Comparison of ENCODE assay signal across 11 cellular contexts in the genomic region with DNA sequence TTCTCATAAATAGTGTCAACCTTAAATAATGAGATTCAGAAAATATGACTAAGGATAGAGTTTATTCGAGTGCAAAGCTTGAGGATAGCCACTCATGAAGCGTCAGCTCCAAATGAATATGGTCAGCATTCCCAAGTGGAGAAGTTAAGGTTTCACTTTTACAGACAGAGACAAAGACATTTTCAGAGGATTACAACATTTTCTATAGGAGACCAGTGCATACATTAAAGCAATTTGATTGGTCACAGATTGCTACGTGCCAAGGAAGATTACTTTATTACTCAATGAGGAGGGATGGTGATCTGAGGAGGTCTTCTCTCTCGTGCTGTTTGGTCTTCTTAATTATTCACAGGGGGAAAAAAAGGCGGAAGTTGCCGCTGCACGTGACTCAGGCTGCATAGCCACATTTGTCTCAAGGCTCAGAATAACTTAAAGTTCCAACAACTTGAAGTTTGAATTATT.
DNase-seq lines count a peak whose midpoint lies in the region; ATAC-seq and TF ChIP-seq lines count a peak whose summit lies in the region.
"Had no signal": no experiment of that assay in that cellular context is flagged by ENCODE, and none has a peak within 500 bp of the region (broad histone marks: within the 10 kb centered on the region; RNA-seq: fewer than 3 reads in every experiment).

No MANE protein-coding gene starts in this region.

- TF ChIP-seq CTCF in mammary epithelial cell (conservative IDR thresholded peaks at IDR 0.05 in 1 of 2, IDR thresholded peaks at IDR 0.05 in 1 of 2; ENCODE audit: extremely low read depth in 1 of 2, insufficient read depth in 1 of 2, low read depth in 1 of 2, low read length in 2 of 2) = no peak
- no peak for TF ChIP-seq CTCF in CD8-positive, alpha-beta T cell (IDR thresholded peaks at IDR 0.05)

- no peaks in the 10 kb centered on the region for H3K9me3 ChIP-seq in mammary epithelial cell (replicated peaks; ENCODE audit: insufficient read depth, low read length)
- H3K9me3 ChIP-seq in muscle layer of duodenum (ENCODE audit: control insufficient read depth in 1 of 2, low read length in 2 of 2) = no peaks in the 10 kb centered on the region
- H3K9me3 ChIP-seq in CD8-positive, alpha-beta T cell (ENCODE audit: low read length) = no peaks in the 10 kb centered on the region

- H3K4me1 Mint-ChIP-seq in activated CD4-positive, alpha-beta memory T cell treated with anti-CD3 and anti-CD28 coated beads, Interleukin-2, amount 10 ng/mL, durations not matched to agents 7 days and 5 days = no peaks in the 10 kb centered on the region
- peaks cover 1% of the 10 kb centered on the region for H3K4me1 Mint-ChIP-seq in CD8-positive, alpha-beta T cell (ENCODE audit: low read depth)
- H3K4me1 Mint-ChIP-seq in activated CD8-positive, alpha-beta T cell treated with anti-CD3 and anti-CD28 coated beads, Interleukin-2, amount 10 ng/mL, durations not matched to agents 7 days and 5 days (ENCODE audit: low read depth) = no peaks in the 10 kb centered on the region

- H3K4me2 ChIP-seq in mammary epithelial cell (ENCODE audit: insufficient read depth, low read depth, low read length) = peak overlapping the region; percentile 47

- peak overlapping the region; percentile 66 for H2AFZ ChIP-seq in ACC112 (ENCODE audit: low read length, unreplicated experiment)
- H2AFZ ChIP-seq in mammary epithelial cell (ENCODE audit: low read depth, low read length) = peak overlapping the region; percentile 56
- H2AFZ ChIP-seq: parathyroid adenoma had no signal

- H3K27ac Mint-ChIP-seq in activated CD4-positive, alpha-beta memory T cell treated with anti-CD3 and anti-CD28 coated beads, Interleukin-2, amount 10 ng/mL, durations not matched to agents 7 days and 5 days = no peak overlapping the region
- H3K27ac Mint-ChIP-seq in CD8-positive, alpha-beta T cell = no peak overlapping the region
- no peak overlapping the region for H3K27ac Mint-ChIP-seq in activated CD8-positive, alpha-beta T cell treated with anti-CD3 and anti-CD28 coated beads, Interleukin-2, amount 10 ng/mL, durations not matched to agents 7 days and 5 days
- H3K27ac Mint-ChIP-seq: CD4-positive, CD25-positive, alpha-beta regulatory T cell had no signal

- peak; percentile 84 for DNase-seq in M059J (ENCODE audit: low read depth)
- peak; percentile 28 for DNase-seq in mammary epithelial cell
- no peak for DNase-seq in activated CD4-positive, alpha-beta memory T cell treated with anti-CD3 and anti-CD28 coated beads, Interleukin-2, amount 10 ng/mL, durations not matched to agents 7 days and 5 days
- DNase-seq in CD8-positive, alpha-beta T cell = no peak
- no peak for DNase-seq in cerebellar nuclear complex (lab: John Stamatoyannopoulos, UW)
- DNase-seq in activated CD8-positive, alpha-beta T cell treated with anti-CD3 and anti-CD28 coated beads, Interleukin-2, amount 10 ng/mL, durations not matched to agents 7 days and 5 days = no peak
- DNase-seq: CD4-positive, CD25-positive, alpha-beta regulatory T cell; NCI-H526 had no signal

- intact Hi-C loops in mammary epithelial cell (cut with micrococcal nuclease) = no loop called here
- intact Hi-C loops in CD8-positive, alpha-beta T cell (cut with DNase I, micrococcal nuclease) = no loop called here

- 52% methylated on average over 7 of the region's 7 CpGs for WGBS in mammary epithelial cell (ENCODE audit: low coverage, missing lambda C conversion rate)

- in situ Hi-C loops in mammary epithelial cell (cut with MboI; ENCODE audit: low sequenced_read_pairs in 2 of 2) = loop anchor here in 1 of 2 donors (25.0 kb wide), 1 partner anchor 189 kb away; the partner anchor contains the start of gene SPIN1

- H3K36me3 ChIP-seq in ACC112 (ENCODE audit: insufficient read depth, low read length) = no peaks in the 10 kb centered on the region
- H3K36me3 ChIP-seq in mammary epithelial cell (ENCODE audit: insufficient read depth, low read length) = no peaks in the 10 kb centered on the region
- H3K36me3 ChIP-seq in muscle layer of duodenum (ENCODE audit: control insufficient read depth in 1 of 2, insufficient read depth in 2 of 2, low read length in 2 of 2) = no peaks in the 10 kb centered on the region
- H3K36me3 ChIP-seq in CD8-positive, alpha-beta T cell (ENCODE audit: insufficient read depth, low read length) = no peaks in the 10 kb centered on the region

- no TSS peak for BruUV-seq in mammary epithelial cell (replicated peaks; lab: Mats Ljungman, UMichigan)

- dilution Hi-C loops in mammary epithelial cell (cut with HindIII; ENCODE audit: low sequenced_read_pairs) = loop anchor here (25.0 kb wide), 2 partner anchors 111 to 189 kb away; partner anchors contain the start of gene SPIN1

- CTCF ChIA-PET in mammary epithelial cell (lab: Charles Lee; ENCODE audit: low non-redundant PET) = no interaction called here
- CTCF ChIA-PET in activated CD4-positive, alpha-beta memory T cell treated with anti-CD3 and anti-CD28 coated beads, Interleukin-2, amount 10 ng/mL, durations not matched to agents 7 days and 5 days (lab: Charles Lee) = no interaction called here
- CTCF ChIA-PET in CD8-positive, alpha-beta T cell (lab: Charles Lee) = no interaction called here
- CTCF ChIA-PET in activated CD8-positive, alpha-beta T cell treated with anti-CD3 and anti-CD28 coated beads, Interleukin-2, amount 10 ng/mL, durations not matched to agents 7 days and 5 days (lab: Charles Lee) = no interaction called here

- POLR2A ChIA-PET in activated CD4-positive, alpha-beta memory T cell treated with anti-CD3 and anti-CD28 coated beads, Interleukin-2, amount 10 ng/mL, durations not matched to agents 7 days and 5 days (lab: Charles Lee) = no interaction called here
- POLR2A ChIA-PET in CD8-positive, alpha-beta T cell (lab: Charles Lee) = no interaction called here
- POLR2A ChIA-PET in activated CD8-positive, alpha-beta T cell treated with anti-CD3 and anti-CD28 coated beads, Interleukin-2, amount 10 ng/mL, durations not matched to agents 7 days and 5 days (lab: Charles Lee) = no interaction called here

- no peaks in the 10 kb centered on the region for H4K20me1 ChIP-seq in mammary epithelial cell (ENCODE audit: insufficient read depth, low read length)

- H3K9ac ChIP-seq in mammary epithelial cell (ENCODE audit: insufficient read depth, low read length) = no peak overlapping the region
- H3K9ac ChIP-seq: parathyroid adenoma had no signal

- no peak for ATAC-seq in CD8-positive, alpha-beta T cell
- ATAC-seq in activated CD8-positive, alpha-beta T cell treated with anti-CD3 and anti-CD28 coated beads, Interleukin-2, amount 10 ng/mL, durations not matched to agents 7 days and 5 days = no peak

- peaks cover 12% of the 10 kb centered on the region for H3K4me1 ChIP-seq in ACC112 (ENCODE audit: control insufficient read depth, insufficient read depth, low read length, unreplicated experiment)
- H3K4me1 ChIP-seq in mammary epithelial cell (ENCODE audit: insufficient read depth, low read length) = peaks cover 21% of the 10 kb centered on the region
- peaks cover 0 to 14% of the 10 kb centered on the region in 2 donors for H3K4me1 ChIP-seq in muscle layer of duodenum (ENCODE audit: control insufficient read depth in 1 of 2, insufficient read depth in 2 of 2, low read length in 2 of 2)
- H3K4me1 ChIP-seq in CD8-positive, alpha-beta T cell (ENCODE audit: insufficient read depth, low read length) = no peaks in the 10 kb centered on the region
- H3K4me1 ChIP-seq: parathyroid adenoma had no signal

- peak overlapping the region; percentile 59 for H3K27ac ChIP-seq in ACC112 (ENCODE audit: low read depth, low read length)
- peak overlapping the region; percentile 36 for H3K27ac ChIP-seq in mammary epithelial cell (ENCODE audit: insufficient read depth, low read depth, low read length)
- H3K27ac ChIP-seq in muscle layer of duodenum (ENCODE audit: low read length) = peak overlapping the region; percentile 4
- no peak overlapping the region for H3K27ac ChIP-seq in CD8-positive, alpha-beta T cell (ENCODE audit: low read depth, low read length)
- H3K27ac ChIP-seq: parathyroid adenoma had no signal

- no peaks in the 10 kb centered on the region for H3K79me2 ChIP-seq in ACC112 (ENCODE audit: control insufficient read depth, insufficient read depth, low read length, unreplicated experiment)
- no peaks in the 10 kb centered on the region for H3K79me2 ChIP-seq in mammary epithelial cell (ENCODE audit: insufficient read depth, low read length)
- H3K79me2 ChIP-seq: parathyroid adenoma had no signal

- H3K27me3 Mint-ChIP-seq in activated CD4-positive, alpha-beta memory T cell treated with anti-CD3 and anti-CD28 coated beads, Interleukin-2, amount 10 ng/mL, durations not matched to agents 7 days and 5 days = peaks cover 23% of the 10 kb centered on the region
- peaks cover 29% of the 10 kb centered on the region for H3K27me3 Mint-ChIP-seq in CD8-positive, alpha-beta T cell (ENCODE audit: low read depth)
- peaks cover 25% of the 10 kb centered on the region for H3K27me3 Mint-ChIP-seq in activated CD8-positive, alpha-beta T cell treated with anti-CD3 and anti-CD28 coated beads, Interleukin-2, amount 10 ng/mL, durations not matched to agents 7 days and 5 days (ENCODE audit: low read depth)

- H3K27me3 ChIP-seq in ACC112 (ENCODE audit: insufficient read depth, low read length) = no peaks in the 10 kb centered on the region
- no peaks in the 10 kb centered on the region for H3K27me3 ChIP-seq in mammary epithelial cell (ENCODE audit: insufficient read depth, low read length)
- H3K27me3 ChIP-seq in muscle layer of duodenum (ENCODE audit: low read depth, low read length) = no peaks in the 10 kb centered on the region
- peaks cover 3% of the 10 kb centered on the region for H3K27me3 ChIP-seq in CD8-positive, alpha-beta T cell (ENCODE audit: insufficient read depth, low read length)

- no peaks in the 10 kb centered on the region for H3K9me3 Mint-ChIP-seq in activated CD4-positive, alpha-beta memory T cell treated with anti-CD3 and anti-CD28 coated beads, Interleukin-2, amount 10 ng/mL, durations not matched to agents 7 days and 5 days
- no peaks in the 10 kb centered on the region for H3K9me3 Mint-ChIP-seq in CD8-positive, alpha-beta T cell
- no peaks in the 10 kb centered on the region for H3K9me3 Mint-ChIP-seq in activated CD8-positive, alpha-beta T cell treated with anti-CD3 and anti-CD28 coated beads, Interleukin-2, amount 10 ng/mL, durations not matched to agents 7 days and 5 days (ENCODE audit: insufficient read depth)
- H3K9me3 Mint-ChIP-seq: CD4-positive, CD25-positive, alpha-beta regulatory T cell had no signal

- no peaks in the 10 kb centered on the region for H3K36me3 Mint-ChIP-seq in activated CD4-positive, alpha-beta memory T cell treated with anti-CD3 and anti-CD28 coated beads, Interleukin-2, amount 10 ng/mL, durations not matched to agents 7 days and 5 days (ENCODE audit: low read depth)
- no peaks in the 10 kb centered on the region for H3K36me3 Mint-ChIP-seq in CD8-positive, alpha-beta T cell
- H3K36me3 Mint-ChIP-seq in activated CD8-positive, alpha-beta T cell treated with anti-CD3 and anti-CD28 coated beads, Interleukin-2, amount 10 ng/mL, durations not matched to agents 7 days and 5 days (ENCODE audit: low read depth) = no peaks in the 10 kb centered on the region
- H3K36me3 Mint-ChIP-seq: CD4-positive, CD25-positive, alpha-beta regulatory T cell had no signal

- no peak overlapping the region for H3K4me3 Mint-ChIP-seq in activated CD4-positive, alpha-beta memory T cell treated with anti-CD3 and anti-CD28 coated beads, Interleukin-2, amount 10 ng/mL, durations not matched to agents 7 days and 5 days
- no peak overlapping the region for H3K4me3 Mint-ChIP-seq in CD8-positive, alpha-beta T cell
- no peak overlapping the region for H3K4me3 Mint-ChIP-seq in activated CD8-positive, alpha-beta T cell treated with anti-CD3 and anti-CD28 coated beads, Interleukin-2, amount 10 ng/mL, durations not matched to agents 7 days and 5 days
- H3K4me3 Mint-ChIP-seq: CD4-positive, CD25-positive, alpha-beta regulatory T cell had no signal

- H3K4me3 ChIP-seq in ACC112 (ENCODE audit: low read depth, low read length) (peak overlapping the region; percentile 68), mammary epithelial cell (replicated peaks in 1 of 3; ENCODE audit: insufficient read depth in 1 of 3, low read depth in 2 of 3, low read length in 3 of 3) (no peak overlapping the region), muscle layer of duodenum (ENCODE audit: low read depth in 1 of 2, low read length in 2 of 2) (peak overlapping the region; percentile 30 to 37)
- H3K4me3 ChIP-seq in CD8-positive, alpha-beta T cell (ENCODE audit: low read depth, low read length) = no peak overlapping the region

Comparison
In these comparisons a context has a peak if more than half of its experiments do, and no peak if none do; other contexts are left out.
1. H3K4me3 ChIP-seq: peak in ACC112 (single experiment) and muscle layer of duodenum (2 of 2); none in mammary epithelial cell (0 of 3) and CD8-positive, alpha-beta T cell (single experiment).
2. DNase-seq: peak in M059J (single experiment) and mammary epithelial cell (single experiment); none in activated CD4-positive, alpha-beta memory T cell treated with anti-CD3 and anti-CD28 coated beads, Interleukin-2, amount 10 ng/mL, durations not matched to agents 7 days and 5 days (single experiment), CD8-positive, alpha-beta T cell (0 of 7), cerebellar nuclear complex (0 of 2) and activated CD8-positive, alpha-beta T cell treated with anti-CD3 and anti-CD28 coated beads, Interleukin-2, amount 10 ng/mL, durations not matched to agents 7 days and 5 days (single experiment).